In the genomic region with DNA sequence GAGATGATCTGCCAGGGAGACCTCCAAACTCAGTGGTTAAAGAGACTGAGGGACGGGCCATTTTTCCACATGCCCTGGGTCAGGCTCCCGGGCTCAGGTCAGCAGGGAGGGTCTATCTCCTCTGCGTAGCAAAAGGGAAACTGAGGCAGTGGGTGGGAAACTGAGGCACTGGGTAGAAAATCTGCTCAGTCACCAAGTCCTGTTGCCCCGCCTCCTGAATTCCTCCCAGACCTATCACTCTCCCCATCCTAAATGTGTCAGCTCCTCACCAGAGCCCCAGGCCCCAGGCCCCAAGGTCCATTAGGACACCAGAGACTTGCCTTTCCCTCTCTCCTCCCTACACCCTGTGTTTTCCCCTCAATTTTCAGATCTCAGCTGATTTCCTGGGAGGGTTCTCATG, we compare ENCODE assay signal across 13 cellular contexts. TPM values are rescaled to one million over a fixed set of nuclear protein-coding genes. Genes with fewer than 3 reads are reported as not detected.
DNase-seq lines count a peak whose midpoint lies in the region; TF ChIP-seq lines count a peak whose summit lies in the region.
"Had no signal": no experiment of that assay in that cellular context is flagged by ENCODE, and none has a peak within 500 bp of the region (broad histone marks: within the 10 kb centered on the region; RNA-seq: fewer than 3 reads in every experiment).

No MANE protein-coding gene starts in this region.

- peak overlapping the region; percentile 93 for H3K27ac ChIP-seq in 22Rv1
- no peak overlapping the region for H3K27ac ChIP-seq in HEK293 (ENCODE audit: extremely low read depth, low read depth, low read length)
- H3K27ac ChIP-seq: neutrophil had no signal

- H3K27ac Mint-ChIP-seq in activated T-helper 1 cell treated with anti-CD3 and anti-CD28 coated beads, Interleukin-12 subunit alpha, Interleukin-12 subunit beta, Interleukin-2, Interleukin-4 antibody, amounts not matched to agents 30 ng/mL and 10 ng/mL and 1 ng/mL, durations not matched to agents 14 hours and 24 hours and 36 hours = no peak overlapping the region
- H3K27ac Mint-ChIP-seq: GM23338 had no signal

- no peak for DNase-seq in activated T-helper 1 cell treated with anti-CD3 and anti-CD28 coated beads, Interleukin-12 subunit alpha, Interleukin-12 subunit beta, Interleukin-2, Interleukin-4 antibody, amounts not matched to agents 30 ng/mL and 10 ng/mL and 1 ng/mL, durations not matched to agents 14 hours and 24 hours and 36 hours (ENCODE audit: low spot score)
- DNase-seq in mucosa of gallbladder (ENCODE audit: low spot score) (peak; percentile 5), midbrain (lab: John Stamatoyannopoulos, UW) (no peak), DMS153 treated with DMSO at 0.1 percent for 48 hours (lab: John Stamatoyannopoulos, UW; ENCODE audit: unreplicated experiment) (no peak), activated gamma-delta T cell treated with Interleukin-2 at 50 U/mL for 16 hours (no peak), NCI-H1436 (lab: John Stamatoyannopoulos, UW) (no peak)
- DNase-seq: activated T-cell treated with anti-CD3 and anti-CD28 coated beads for 4 hours, C1 segment of cervical spinal cord, NCI-H446 treated with DMSO at 0.1 percent for 48 hours had no signal

- peaks cover 8% of the 10 kb centered on the region for H3K36me3 Mint-ChIP-seq in activated T-helper 1 cell treated with anti-CD3 and anti-CD28 coated beads, Interleukin-12 subunit alpha, Interleukin-12 subunit beta, Interleukin-2, Interleukin-4 antibody, amounts not matched to agents 30 ng/mL and 10 ng/mL and 1 ng/mL, durations not matched to agents 14 hours and 24 hours and 36 hours (ENCODE audit: low read depth)

- H3K9me3 ChIP-seq in HEK293 (ENCODE audit: control insufficient read depth, insufficient read depth, low read depth, low read length) = no peaks in the 10 kb centered on the region
- H3K9me3 ChIP-seq: neutrophil had no signal

- CTCF ChIA-PET in HEK293 (lab: Yijun Ruan, JAX) = interaction anchor here (0.5 to 0.7 kb wide), 2 partner anchors 43 to 484 kb away, joined by 3 to 5 read pairs; no protein-coding TSS in a partner anchor

- no peaks in the 10 kb centered on the region for H3K27me3 Mint-ChIP-seq in activated T-helper 1 cell treated with anti-CD3 and anti-CD28 coated beads, Interleukin-12 subunit alpha, Interleukin-12 subunit beta, Interleukin-2, Interleukin-4 antibody, amounts not matched to agents 30 ng/mL and 10 ng/mL and 1 ng/mL, durations not matched to agents 14 hours and 24 hours and 36 hours (ENCODE audit: insufficient read depth)

- peak overlapping the region; percentile 89 for H3K4me3 Mint-ChIP-seq in activated T-helper 1 cell treated with anti-CD3 and anti-CD28 coated beads, Interleukin-12 subunit alpha, Interleukin-12 subunit beta, Interleukin-2, Interleukin-4 antibody, amounts not matched to agents 30 ng/mL and 10 ng/mL and 1 ng/mL, durations not matched to agents 14 hours and 24 hours and 36 hours

- H3K9me3 Mint-ChIP-seq in activated T-helper 1 cell treated with anti-CD3 and anti-CD28 coated beads, Interleukin-12 subunit alpha, Interleukin-12 subunit beta, Interleukin-2, Interleukin-4 antibody, amounts not matched to agents 30 ng/mL and 10 ng/mL and 1 ng/mL, durations not matched to agents 14 hours and 24 hours and 36 hours = no peaks in the 10 kb centered on the region
- H3K9me3 Mint-ChIP-seq: GM23338 had no signal

- intact Hi-C loops in activated T-helper 1 cell treated with anti-CD3 and anti-CD28 coated beads, Interleukin-12 subunit alpha, Interleukin-12 subunit beta, Interleukin-2, Interleukin-4 antibody, amounts not matched to agents 30 ng/mL and 10 ng/mL and 1 ng/mL, durations not matched to agents 14 hours and 24 hours and 36 hours (cut with micrococcal nuclease) = no loop called here

- peaks cover 31% of the 10 kb centered on the region for H3K4me1 Mint-ChIP-seq in activated T-helper 1 cell treated with anti-CD3 and anti-CD28 coated beads, Interleukin-12 subunit alpha, Interleukin-12 subunit beta, Interleukin-2, Interleukin-4 antibody, amounts not matched to agents 30 ng/mL and 10 ng/mL and 1 ng/mL, durations not matched to agents 14 hours and 24 hours and 36 hours (ENCODE audit: low read depth)

- H3K4me3 ChIP-seq in HEK293 (ENCODE audit: low read depth, low read length) = no peak overlapping the region

- H3K36me3 ChIP-seq in HEK293 (ENCODE audit: control insufficient read depth in 2 of 2, insufficient read depth in 1 of 2, low read length in 2 of 2) = peaks cover 0 to 31% of the 10 kb centered on the region in 2 experiments; a peak in 2 of 3 replicates

- POLR2A ChIA-PET in HEK293 (lab: Yijun Ruan, JAX) = interaction anchor here (0.6 to 1.0 kb wide), 3 partner anchors 16 to 35 kb away, joined by 3 to 7 read pairs (median 4); a partner anchor contains a TSS

- TF ChIP-seq CTCF in 22Rv1 (IDR thresholded peaks at IDR 0.05) (no peak), HEK293 (tag by site-specific recombination; IDR thresholded peaks at IDR 0.05) (no peak)

- no peaks in the 10 kb centered on the region for H3K4me1 ChIP-seq in HEK293 (ENCODE audit: control insufficient read depth, insufficient read depth, low read length)

TF ChIP-seq in HEK293, 187 proteins besides CTCF, POLR2A, EP300 and RAD21:
- TF ChIP-seq ZNF335 (tag by site-specific recombination; conservative IDR thresholded peaks at IDR 0.05) (0 out of 2 replicates have a peak, but pooled peaks have one; percentile 13), SCRT1 (tag by site-specific recombination; IDR thresholded peaks at IDR 0.05; ENCODE audit: borderline replicate concordance) (no peak), ZNF791 (tag by site-specific recombination; IDR thresholded peaks at IDR 0.05) (no peak), OVOL3 (tag by site-specific recombination; IDR thresholded peaks at IDR 0.05) (no peak), ZNF529 (tag by site-specific recombination; IDR thresholded peaks at IDR 0.05; ENCODE audit: insufficient replicate concordance) (no peak), HOXA7 (CRISPR knock-in tag; IDR thresholded peaks at IDR 0.05; ENCODE audit: borderline replicate concordance) (no peak)
- TF ChIP-seq, protein P1, sequence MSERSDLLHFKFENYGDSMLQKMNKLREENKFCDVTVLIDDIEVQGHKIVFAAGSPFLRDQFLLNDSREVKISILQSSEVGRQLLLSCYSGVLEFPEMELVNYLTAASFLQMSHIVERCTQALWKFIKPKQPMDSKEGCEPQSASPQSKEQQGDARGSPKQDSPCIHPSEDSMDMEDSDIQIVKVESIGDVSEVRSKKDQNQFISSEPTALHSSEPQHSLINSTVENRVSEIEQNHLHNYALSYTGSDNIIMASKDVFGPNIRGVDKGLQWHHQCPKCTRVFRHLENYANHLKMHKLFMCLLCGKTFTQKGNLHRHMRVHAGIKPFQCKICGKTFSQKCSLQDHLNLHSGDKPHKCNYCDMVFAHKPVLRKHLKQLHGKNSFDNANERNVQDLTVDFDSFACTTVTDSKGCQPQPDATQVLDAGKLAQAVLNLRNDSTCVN (tag by site-specific recombination; optimal IDR thresholded peaks at IDR 0.05) = peak; percentile 5
TF ChIP-seq in HEK293: peak in this region for 2.

RNA-seq across cellular contexts. Expression of a gene that starts 2.4 kb away (rescaled TPM):
- total RNA-seq in activated T-helper 1 cell treated with anti-CD3 and anti-CD28 coated beads, Interleukin-12 subunit alpha, Interleukin-12 subunit beta, Interleukin-2, Interleukin-4 antibody, amounts not matched to agents 30 ng/mL and 10 ng/mL and 1 ng/mL, durations not matched to agents 14 hours and 24 hours and 36 hours = 122 and 126 TPM in 2 replicates
- 52.2 TPM for total RNA-seq in mucosa of gallbladder

RNA-seq across cellular contexts. Expression of a gene that starts 15.4 kb away (rescaled TPM):
- 51.1 and 51.8 TPM in 2 replicates for total RNA-seq in activated T-helper 1 cell treated with anti-CD3 and anti-CD28 coated beads, Interleukin-12 subunit alpha, Interleukin-12 subunit beta, Interleukin-2, Interleukin-4 antibody, amounts not matched to agents 30 ng/mL and 10 ng/mL and 1 ng/mL, durations not matched to agents 14 hours and 24 hours and 36 hours
- total RNA-seq in mucosa of gallbladder = 45.2 TPM

RNA-seq across cellular contexts. Expression of a gene that starts 15.5 kb away (rescaled TPM):
- total RNA-seq in activated T-helper 1 cell treated with anti-CD3 and anti-CD28 coated beads, Interleukin-12 subunit alpha, Interleukin-12 subunit beta, Interleukin-2, Interleukin-4 antibody, amounts not matched to agents 30 ng/mL and 10 ng/mL and 1 ng/mL, durations not matched to agents 14 hours and 24 hours and 36 hours = 1,836 and 1,872 TPM in 2 replicates
- total RNA-seq in mucosa of gallbladder = 1,184 TPM

RNA-seq across cellular contexts. Expression of a gene that starts 37.3 kb away (rescaled TPM):
- 0.86 and 1.4 TPM in 2 replicates for total RNA-seq in activated T-helper 1 cell treated with anti-CD3 and anti-CD28 coated beads, Interleukin-12 subunit alpha, Interleukin-12 subunit beta, Interleukin-2, Interleukin-4 antibody, amounts not matched to agents 30 ng/mL and 10 ng/mL and 1 ng/mL, durations not matched to agents 14 hours and 24 hours and 36 hours
- total RNA-seq in mucosa of gallbladder = 7.7 TPM

RNA-seq across cellular contexts. Expression of a gene that starts 58.2 kb away (rescaled TPM):
- total RNA-seq in activated T-helper 1 cell treated with anti-CD3 and anti-CD28 coated beads, Interleukin-12 subunit alpha, Interleukin-12 subunit beta, Interleukin-2, Interleukin-4 antibody, amounts not matched to agents 30 ng/mL and 10 ng/mL and 1 ng/mL, durations not matched to agents 14 hours and 24 hours and 36 hours = 2.3 and 3.8 TPM in 2 replicates
- 5.3 TPM for total RNA-seq in mucosa of gallbladder
